Comparison of ENCODE assay signal across 1 cellular context in genomic region chr1:18511469-18511997, GRCh38.
TF ChIP-seq lines count a peak whose summit lies in the region.

No MANE protein-coding gene starts in this region.

TF ChIP-seq in GM23338, 12 proteins besides CTCF, POLR2A, EP300 and RAD21:
- TF ChIP-seq ZNF462 (CRISPR knock-in tag; IDR thresholded peaks at IDR 0.05) (no peak), NANOG (IDR thresholded peaks at IDR 0.05; ENCODE audit: borderline replicate concordance) (no peak), CREB1 (CRISPR knock-in tag; IDR thresholded peaks at IDR 0.05; ENCODE audit: low read depth) (no peak), ZNF114 (CRISPR knock-in tag; IDR thresholded peaks at IDR 0.05) (no peak), ZNF331 (CRISPR knock-in tag; IDR thresholded peaks at IDR 0.05; ENCODE audit: low read depth) (no peak), JUNB (IDR thresholded peaks at IDR 0.05; ENCODE audit: unreplicated experiment) (no peak), EZH2phosphoT487 (IDR thresholded peaks at IDR 0.05; ENCODE audit: unreplicated experiment) (no peak), POLR2AphosphoS5 (IDR thresholded peaks at IDR 0.05; ENCODE audit: low read depth) (no peak), STAT1 (IDR thresholded peaks at IDR 0.05; ENCODE audit: unreplicated experiment) (no peak), EZH2 (IDR thresholded peaks at IDR 0.05; ENCODE audit: low read depth, unreplicated experiment) (no peak), REST (IDR thresholded peaks at IDR 0.05; ENCODE audit: unreplicated experiment) (no peak), ETS1 (IDR thresholded peaks at IDR 0.05) (no peak)
